8 cellular contexts compared by ENCODE assay signal in the genomic region with DNA sequence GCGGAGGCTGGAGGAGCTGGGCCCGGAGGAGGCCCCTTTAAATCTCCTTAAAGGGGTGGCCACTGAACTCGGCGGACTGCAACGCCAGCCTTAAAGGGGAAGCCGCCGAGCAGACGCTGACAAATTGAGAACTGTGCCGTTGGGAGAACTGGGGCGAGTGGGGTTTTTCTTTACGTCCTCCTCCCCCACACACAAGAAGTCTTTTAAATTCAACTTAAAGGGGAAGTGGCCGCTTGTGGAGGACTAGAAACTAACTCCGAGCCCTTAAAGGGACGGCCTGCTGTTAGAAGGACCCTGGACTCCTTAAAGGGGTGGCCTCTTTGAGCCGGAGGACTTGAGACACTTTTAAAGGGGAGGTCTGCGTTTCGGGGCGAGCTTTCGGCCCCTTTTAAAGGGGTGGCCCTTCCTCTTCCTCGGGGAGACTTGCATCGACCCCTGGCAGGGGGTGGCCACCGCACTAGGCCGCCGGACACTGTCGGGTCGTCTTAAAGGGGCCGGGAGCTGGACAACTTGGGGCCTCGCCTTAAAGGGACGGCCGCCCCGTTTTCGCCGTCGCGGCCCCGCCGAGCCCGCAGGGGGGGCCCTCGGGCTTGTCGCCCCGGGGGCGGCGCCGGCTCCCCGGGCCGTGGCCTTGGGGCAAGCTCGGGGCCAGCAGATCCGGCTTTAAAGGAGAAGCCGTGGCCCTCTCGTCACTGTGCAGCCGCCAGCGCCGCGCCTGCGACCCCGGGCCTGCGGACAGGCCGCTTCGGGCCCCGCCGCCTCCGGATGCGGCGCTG. TPM values are rescaled to one million over a fixed set of nuclear protein-coding genes. Genes with fewer than 3 reads are reported as not detected.
DNase-seq lines count a peak whose midpoint lies in the region; ATAC-seq and TF ChIP-seq lines count a peak whose summit lies in the region.

No MANE protein-coding gene starts in this region.

- BruUV-seq in A673 (replicated peaks; lab: Mats Ljungman, UMichigan): TSS peak; percentile 79

- H3K9me3 ChIP-seq in A673 (ENCODE audit: low read depth, low read length, poor library complexity, severe bottlenecking): no peaks in the 10 kb centered on the region

- no peaks in the 10 kb centered on the region for H3K27me3 Mint-ChIP-seq in dendritic cell treated with granulocyte-macrophage colony-stimulating factor and Interleukin-4, amounts not matched to agents 40 ng/mL and 50 ng/mL, for 4 days

- peak overlapping the region; percentile 81 for H3K4me3 ChIP-seq in A673 (ENCODE audit: low read depth, low read length, poor library complexity, severe bottlenecking)

- H3K36me3 Mint-ChIP-seq in dendritic cell treated with granulocyte-macrophage colony-stimulating factor and Interleukin-4, amounts not matched to agents 40 ng/mL and 50 ng/mL, for 4 days (ENCODE audit: low read depth): peaks cover 91% of the 10 kb centered on the region

- DNase-seq in A673 (ENCODE audit: low spot score): peak; percentile 99
- DNase-seq in GM10248 (ENCODE audit: extremely low spot score): peak; percentile 86
- peak; percentile 98 for DNase-seq in MV-4-11 (lab: John Stamatoyannopoulos, UW)
- peak; percentile 98 for DNase-seq in SKM-1 (lab: John Stamatoyannopoulos, UW; ENCODE audit: unreplicated experiment)
- DNase-seq in left kidney (ENCODE audit: low read depth, low spot score): peak; percentile 97
- DNase-seq in stimulated activated CD8-positive, alpha-beta memory T cell treated with anti-CD3 and anti-CD28 coated beads, Interleukin-7, amount 100 ng/mL, for 24 hours (ENCODE audit: low read depth): peak; percentile 43

- POLR2A ChIA-PET in A673 (lab: Charles Lee; ENCODE audit: low non-redundant PET): interaction anchor here (0.7 kb wide), 1 partner anchor 276 kb away, joined by 3 read pairs; no protein-coding TSS in a partner anchor
- POLR2A ChIA-PET in GM10248 (lab: Yijun Ruan, JAX): interaction anchor here (0.5 to 2.0 kb wide), 12 partner anchors 9 to 864 kb away, joined by 3 to 7 read pairs (median 3); a partner anchor contains a TSS

- no peaks in the 10 kb centered on the region for H3K9me3 Mint-ChIP-seq in dendritic cell treated with granulocyte-macrophage colony-stimulating factor and Interleukin-4, amounts not matched to agents 40 ng/mL and 50 ng/mL, for 4 days

- ATAC-seq in HG02623 (IDR thresholded peaks at IDR 0.05; ENCODE audit: unreplicated experiment): peak; percentile 20

- peaks cover 19% of the 10 kb centered on the region for H3K4me1 ChIP-seq in A673 (ENCODE audit: insufficient read depth, low read length, poor library complexity, severe bottlenecking)

- intact Hi-C loops in A673 (cut with micrococcal nuclease; ENCODE audit: unreplicated experiment): loop anchor here (1.0 to 2.0 kb wide), 3 partner anchors 9 to 132 kb away; a partner anchor contains a TSS
- intact Hi-C loops in dendritic cell treated with granulocyte-macrophage colony-stimulating factor and Interleukin-4, amounts not matched to agents 40 ng/mL and 50 ng/mL, for 4 days (cut with micrococcal nuclease): loop anchor here (1.0 to 5.0 kb wide), 4 partner anchors 9 to 413 kb away; a partner anchor contains a TSS

- CTCF ChIA-PET in A673 (lab: Charles Lee) (no interaction called here), GM10248 (lab: Yijun Ruan, JAX) (interaction anchor here (0.7 to 4.3 kb wide), 17 partner anchors 8 to 567 kb away, joined by 3 to 64 read pairs (median 4); a partner anchor contains a TSS)

- TF ChIP-seq CTCF in A673 (conservative IDR thresholded peaks at IDR 0.05; ENCODE audit: low read depth, low read length) (0 out of 2 replicates have a peak, but pooled peaks have one; percentile 27), GM10248 (IDR thresholded peaks at IDR 0.05; ENCODE audit: control extremely low read depth, extremely low read depth, low read depth, missing control alignments) (peak; percentile 41)

- peak overlapping the region; percentile 100 for H3K27ac Mint-ChIP-seq in dendritic cell treated with granulocyte-macrophage colony-stimulating factor and Interleukin-4, amounts not matched to agents 40 ng/mL and 50 ng/mL, for 4 days

- H3K4me3 Mint-ChIP-seq in dendritic cell treated with granulocyte-macrophage colony-stimulating factor and Interleukin-4, amounts not matched to agents 40 ng/mL and 50 ng/mL, for 4 days: peak overlapping the region; percentile 98

- peaks cover 52% of the 10 kb centered on the region for H3K36me3 ChIP-seq in A673 (ENCODE audit: insufficient read depth, low read length, poor library complexity, severe bottlenecking)

- H3K4me1 Mint-ChIP-seq in dendritic cell treated with granulocyte-macrophage colony-stimulating factor and Interleukin-4, amounts not matched to agents 40 ng/mL and 50 ng/mL, for 4 days (ENCODE audit: low read depth): peaks cover 73% of the 10 kb centered on the region

- H3K27me3 ChIP-seq in A673 (replicated peaks; ENCODE audit: insufficient read depth, low read depth, low read length, poor library complexity): no peaks in the 10 kb centered on the region

- H3K27ac ChIP-seq in A673 (ENCODE audit: low read depth, low read length, poor library complexity, severe bottlenecking): peak overlapping the region; percentile 99

RNA-seq across cellular contexts. Expression of a gene that starts 0.7 kb away (rescaled TPM):
- 71.2 and 79.9 TPM in 2 replicates for total RNA-seq in A673 (2021)

RNA-seq across cellular contexts. Expression of a gene that starts 8.2 kb away (rescaled TPM):
- total RNA-seq in A673 (2021): 35.7 and 44.6 TPM in 2 replicates

RNA-seq across cellular contexts. Expression of a gene that starts 40.1 kb away (rescaled TPM):
- total RNA-seq in A673 (2021): 86.2 and 104 TPM in 2 replicates

RNA-seq across cellular contexts. Expression of a gene that starts 48.7 kb away (rescaled TPM):
- 18.1 and 21.1 TPM in 2 replicates for total RNA-seq in A673 (2021)

Comparison
In these comparisons a context has a peak if more than half of its experiments do, and no peak if none do; other contexts are left out.
1. Peak in every context shown above with its lines: DNase-seq, ATAC-seq, H3K4me3 ChIP-seq and H3K27ac ChIP-seq.
2. DNase-seq: peak in every context shown above with its lines; median percentile 99 in A673; 98 in MV-4-11; 98 in SKM-1; 97 in left kidney; 86 in GM10248; 43 in stimulated activated CD8-positive, alpha-beta memory T cell treated with anti-CD3 and anti-CD28 coated beads, Interleukin-7, amount 100 ng/mL, for 24 hours.